ENCODE assay signal across 1 cellular context in the genomic region with DNA sequence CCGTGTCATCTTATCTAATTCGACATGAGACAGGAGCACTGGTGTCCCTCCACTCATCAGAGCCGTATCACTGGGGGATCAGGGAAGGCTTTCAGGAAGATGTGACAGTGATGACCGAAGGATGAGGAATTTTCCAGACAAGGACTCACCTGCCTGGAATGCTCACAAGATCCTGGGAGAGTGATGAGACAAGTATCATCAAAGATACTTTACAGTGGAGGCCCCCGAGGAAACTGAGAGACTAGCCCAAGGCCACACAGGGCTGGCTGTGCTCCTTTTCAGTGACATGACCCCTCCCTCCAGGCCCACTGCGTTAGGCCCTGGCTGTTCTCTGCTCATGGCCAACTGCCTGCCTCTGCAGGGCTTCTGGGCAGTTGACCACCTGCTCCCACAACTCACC.
TF ChIP-seq lines count a peak whose summit lies in the region.

No MANE protein-coding gene starts in this region.

TF ChIP-seq in HCT116, 20 proteins besides CTCF, POLR2A, EP300 and RAD21 (continued from another document):
- TF ChIP-seq ZBTB33 (IDR thresholded peaks at IDR 0.05; ENCODE audit: extremely low read depth, insufficient replicate concordance, low read length) (no peak), FOSL1 (IDR thresholded peaks at IDR 0.05; ENCODE audit: low read depth) (no peak), SRF (IDR thresholded peaks at IDR 0.05; ENCODE audit: low read depth) (no peak), CEBPB (IDR thresholded peaks at IDR 0.05; ENCODE audit: low read depth) (no peak), SP1 (IDR thresholded peaks at IDR 0.05; ENCODE audit: low read depth) (no peak), POLR2AphosphoS5 (IDR thresholded peaks at IDR 0.05; ENCODE audit: low read depth, low read length) (no peak), JUND (IDR thresholded peaks at IDR 0.05) (no peak), ELF1 (IDR thresholded peaks at IDR 0.05; ENCODE audit: borderline replicate concordance, low read depth) (no peak), EZH2 (IDR thresholded peaks at IDR 0.05) (no peak), EGR1 (IDR thresholded peaks at IDR 0.05; ENCODE audit: low read depth) (no peak), ATF3 (IDR thresholded peaks at IDR 0.05) (no peak), TCF7L2 (IDR thresholded peaks at IDR 0.05; ENCODE audit: borderline replicate concordance, extremely low read depth, insufficient read depth, insufficient read length) (no peak), CBX3 (IDR thresholded peaks at IDR 0.05; ENCODE audit: low read depth) (no peak), ZFX (IDR thresholded peaks at IDR 0.05) (no peak), YY1 (IDR thresholded peaks at IDR 0.05; ENCODE audit: extremely low read depth, insufficient replicate concordance, low read depth, low read length) (no peak), EZH2phosphoT487 (IDR thresholded peaks at IDR 0.05; ENCODE audit: borderline replicate concordance) (no peak)
- TF ChIP-seq, protein P1, sequence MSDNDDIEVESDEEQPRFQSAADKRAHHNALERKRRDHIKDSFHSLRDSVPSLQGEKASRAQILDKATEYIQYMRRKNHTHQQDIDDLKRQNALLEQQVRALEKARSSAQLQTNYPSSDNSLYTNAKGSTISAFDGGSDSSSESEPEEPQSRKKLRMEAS (IDR thresholded peaks at IDR 0.05) = no peak
- TF ChIP-seq, protein P2, sequence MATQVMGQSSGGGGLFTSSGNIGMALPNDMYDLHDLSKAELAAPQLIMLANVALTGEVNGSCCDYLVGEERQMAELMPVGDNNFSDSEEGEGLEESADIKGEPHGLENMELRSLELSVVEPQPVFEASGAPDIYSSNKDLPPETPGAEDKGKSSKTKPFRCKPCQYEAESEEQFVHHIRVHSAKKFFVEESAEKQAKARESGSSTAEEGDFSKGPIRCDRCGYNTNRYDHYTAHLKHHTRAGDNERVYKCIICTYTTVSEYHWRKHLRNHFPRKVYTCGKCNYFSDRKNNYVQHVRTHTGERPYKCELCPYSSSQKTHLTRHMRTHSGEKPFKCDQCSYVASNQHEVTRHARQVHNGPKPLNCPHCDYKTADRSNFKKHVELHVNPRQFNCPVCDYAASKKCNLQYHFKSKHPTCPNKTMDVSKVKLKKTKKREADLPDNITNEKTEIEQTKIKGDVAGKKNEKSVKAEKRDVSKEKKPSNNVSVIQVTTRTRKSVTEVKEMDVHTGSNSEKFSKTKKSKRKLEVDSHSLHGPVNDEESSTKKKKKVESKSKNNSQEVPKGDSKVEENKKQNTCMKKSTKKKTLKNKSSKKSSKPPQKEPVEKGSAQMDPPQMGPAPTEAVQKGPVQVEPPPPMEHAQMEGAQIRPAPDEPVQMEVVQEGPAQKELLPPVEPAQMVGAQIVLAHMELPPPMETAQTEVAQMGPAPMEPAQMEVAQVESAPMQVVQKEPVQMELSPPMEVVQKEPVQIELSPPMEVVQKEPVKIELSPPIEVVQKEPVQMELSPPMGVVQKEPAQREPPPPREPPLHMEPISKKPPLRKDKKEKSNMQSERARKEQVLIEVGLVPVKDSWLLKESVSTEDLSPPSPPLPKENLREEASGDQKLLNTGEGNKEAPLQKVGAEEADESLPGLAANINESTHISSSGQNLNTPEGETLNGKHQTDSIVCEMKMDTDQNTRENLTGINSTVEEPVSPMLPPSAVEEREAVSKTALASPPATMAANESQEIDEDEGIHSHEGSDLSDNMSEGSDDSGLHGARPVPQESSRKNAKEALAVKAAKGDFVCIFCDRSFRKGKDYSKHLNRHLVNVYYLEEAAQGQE (IDR thresholded peaks at IDR 0.05; ENCODE audit: low read depth) = no peak
